In the genomic region with DNA sequence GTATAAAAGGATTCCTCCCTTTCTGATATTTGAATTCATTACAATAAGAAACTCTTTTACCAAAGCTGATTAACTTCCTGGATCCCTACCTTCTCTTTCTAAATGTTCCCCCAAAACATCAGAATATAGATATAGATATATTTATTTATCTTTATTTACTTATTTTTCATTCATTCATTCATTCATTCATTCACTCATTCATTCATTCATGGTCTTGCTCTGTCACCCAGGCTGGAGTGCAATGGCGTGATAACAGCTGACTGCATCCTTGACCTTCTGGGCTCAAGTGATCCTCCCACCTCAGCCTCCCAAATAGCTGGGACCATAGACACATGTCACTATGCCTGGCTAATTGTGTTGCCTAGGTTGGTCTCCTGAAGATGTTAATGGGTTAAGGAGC, we compare ENCODE assay signal across 34 cellular contexts.
"Had no signal": no experiment of that assay in that cellular context is flagged by ENCODE, and none has a peak within 500 bp of the region (broad histone marks: within the 10 kb centered on the region; RNA-seq: fewer than 3 reads in every experiment).

No MANE protein-coding gene starts in this region.

- H3K4me3 ChIP-seq: adrenal gland, ascending aorta, body of pancreas, breast epithelium, cardiac muscle cell had no signal

- H3K27me3 ChIP-seq: adrenal gland, ascending aorta, body of pancreas, brain microvascular endothelial cell, breast epithelium, cardiac muscle cell had no signal

- ATAC-seq: activated naive CD4-positive, alpha-beta T cell treated with anti-CD3 and anti-CD28 coated beads, Interleukin-2, amount 50 U/mL, for 72 hours; activated naive CD8-positive, alpha-beta T cell treated with anti-CD3 and anti-CD28 coated beads, Interleukin-2, amount 50 U/mL, for 24 hours; activated T-cell treated with anti-CD3 and anti-CD28 coated beads, Interleukin-2, amount 50 U/mL, for 4 hours; activated T-cell treated with anti-CD3 and anti-CD28 coated beads, Interleukin-2, amount 50 U/mL, for 72 hours; activated T-helper 17 cell treated with anti-CD3 and anti-CD28 coated beads, Interleukin-2, amount 50 U/mL, for 72 hours; body of pancreas had no signal

- FAIRE-seq: astrocyte, bronchial epithelial cell had no signal

- DNase-seq: activated effector memory CD4-positive, alpha-beta T cell treated with anti-CD3 and anti-CD28 coated beads, Interleukin-2, amount 50 U/mL, for 16 hours; activated effector memory CD4-positive, alpha-beta T cell treated with Interleukin-2 at 50 U/mL for 16 hours; activated gamma-delta T cell; activated gamma-delta T cell treated with Interleukin-2 at 50 U/mL for 16 hours; activated naive CD4-positive, alpha-beta T cell; activated naive CD4-positive, alpha-beta T cell treated with anti-CD3 and anti-CD28 coated beads for 36 hours; activated naive CD4-positive, alpha-beta T cell treated with anti-CD3 and anti-CD28 coated beads, Interleukin-2, amount 10 ng/mL, durations not matched to agents 7 days and 5 days; activated naive CD4-positive, alpha-beta T cell treated with anti-CD3 and anti-CD28 coated beads, Interleukin-2, amount 50 U/mL, for 16 hours; activated naive CD4-positive, alpha-beta T cell treated with Interleukin-2 at 50 U/mL for 16 hours; activated naive CD8-positive, alpha-beta T cell treated with anti-CD3 and anti-CD28 coated beads for 36 hours; activated naive CD8-positive, alpha-beta T cell treated with anti-CD3 and anti-CD28 coated beads, Interleukin-2, amount 10 ng/mL, durations not matched to agents 7 days and 5 days; activated naive CD8-positive, alpha-beta T cell treated with anti-CD3 and anti-CD28 coated beads, Interleukin-2, amount 50 U/mL, for 24 hours; activated T-cell treated with anti-CD3 and anti-CD28 coated beads, Interleukin-2, amount 50 U/mL, for 1 hour; activated T-cell treated with anti-CD3 and anti-CD28 coated beads, Interleukin-2, amount 50 U/mL, for 24 hours; activated T-cell treated with anti-CD3 and anti-CD28 coated beads, Interleukin-2, amount 50 U/mL, for 4 hours; activated T-cell treated with anti-CD3 and anti-CD28 coated beads, Interleukin-2, amount 50 U/mL, for 48 hours; activated T-cell treated with anti-CD3 and anti-CD28 coated beads, Interleukin-2, amount 50 U/mL, for 72 hours; adrenal gland; amniotic stem cell; amygdala; anterior cingulate cortex; aorta; body of pancreas; brain microvascular endothelial cell; caudate nucleus; central memory CD4-positive, alpha-beta T cell; cerebellar nuclear complex had no signal

- H3K4me1 ChIP-seq: breast epithelium had no signal

- H3K9me3 ChIP-seq: body of pancreas had no signal

- H3K27ac ChIP-seq: adrenal gland, ascending aorta, body of pancreas, brain microvascular endothelial cell, breast epithelium, cardiac muscle cell had no signal

- H3K36me3 ChIP-seq: brain microvascular endothelial cell had no signal
